ENCODE assay signal across 8 cellular contexts in the genomic region with DNA sequence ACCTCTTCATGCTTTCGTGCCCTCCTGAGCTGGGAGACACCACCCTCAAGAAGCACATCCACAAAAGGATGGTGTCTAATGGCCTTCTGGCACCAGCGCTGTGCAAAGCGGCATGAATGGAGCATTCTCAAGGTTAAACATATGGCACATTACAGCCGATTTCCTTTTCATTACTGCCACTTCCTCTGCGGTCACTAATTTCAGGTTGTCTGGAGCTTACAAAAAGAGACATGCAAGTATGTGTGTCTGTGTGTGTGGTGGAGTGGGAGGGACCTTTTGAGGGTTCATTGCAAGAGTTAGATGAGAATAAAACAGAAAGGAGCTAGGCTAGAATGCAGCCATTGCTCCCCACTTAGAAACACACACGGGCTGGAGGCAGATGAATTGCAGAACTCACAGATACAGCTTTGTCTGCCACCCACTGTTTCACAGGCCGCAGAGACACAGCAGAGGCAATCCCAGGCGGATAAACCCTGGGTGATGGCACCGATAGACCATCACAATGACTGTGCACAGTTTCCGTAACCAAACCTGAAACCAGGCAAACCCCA.
DNase-seq lines count a peak whose midpoint lies in the region; ATAC-seq and TF ChIP-seq lines count a peak whose summit lies in the region.

No MANE protein-coding gene starts in this region.

- H3F3A ChIP-seq in smooth muscle cell (ENCODE audit: low read depth): no peaks in the 10 kb centered on the region

- peaks cover 16% of the 10 kb centered on the region for H3K4me1 Mint-ChIP-seq in chondrocyte (ENCODE audit: low read depth)

- H3K79me2 ChIP-seq in smooth muscle cell (ENCODE audit: low read depth): no peaks in the 10 kb centered on the region

- H3K9me3 ChIP-seq in smooth muscle cell (replicated peaks; ENCODE audit: low read depth): no peaks in the 10 kb centered on the region

- DNase-seq in Daoy (ENCODE audit: low read depth) (peak; percentile 34), HL-60 (ENCODE audit: low read depth in 1 of 2, low spot score in 1 of 2) (peak; percentile 65 to 97), T-helper 2 cell (peak in 3 of 5 experiments; percentile 7 to 91 (median 68)), chondrocyte (ENCODE audit: low spot score) (no peak), smooth muscle cell (lab: John Stamatoyannopoulos, UW; ENCODE audit: unreplicated experiment) (no peak), mucosa of gallbladder (ENCODE audit: low spot score) (no peak), AG20443 (ENCODE audit: low spot score) (no peak)

- H3K4me2 ChIP-seq in smooth muscle cell: peak overlapping the region; percentile 79

- peak overlapping the region; percentile 12 for H3K27ac Mint-ChIP-seq in chondrocyte (ENCODE audit: unreplicated experiment)

- peak overlapping the region; percentile 17 for H2AFZ ChIP-seq in smooth muscle cell (ENCODE audit: low read depth)

- H3K4me1 ChIP-seq in smooth muscle cell (ENCODE audit: low read depth): peaks cover 21% of the 10 kb centered on the region

- WGBS in smooth muscle cell (ENCODE audit: low lambda C conversion rate): 39% methylated on average over 10 of the region's 10 CpGs

- H3K9me3 Mint-ChIP-seq in chondrocyte (ENCODE audit: low read depth): peaks cover 5% of the 10 kb centered on the region

- no peaks in the 10 kb centered on the region for H3K36me3 ChIP-seq in smooth muscle cell (ENCODE audit: low read depth)

- no peaks in the 10 kb centered on the region for H3K27me3 ChIP-seq in HL-60 (ENCODE audit: insufficient read depth, poor library complexity, severe bottlenecking)
- H3K27me3 ChIP-seq in smooth muscle cell (ENCODE audit: low read depth): no peaks in the 10 kb centered on the region

- TF ChIP-seq CTCF in HL-60 (IDR thresholded peaks at IDR 0.05; ENCODE audit: insufficient read depth, low read length) (no peak), chondrocyte (IDR thresholded peaks at IDR 0.05) (no peak), smooth muscle cell (IDR thresholded peaks at IDR 0.05; ENCODE audit: borderline replicate concordance, insufficient read depth, poor library complexity, severe bottlenecking) (no peak)

- H3K4me3 ChIP-seq in HL-60 (replicated peaks; ENCODE audit: insufficient read depth, low read length) (no peak overlapping the region), smooth muscle cell (no peak overlapping the region)

- H3K36me3 Mint-ChIP-seq in chondrocyte (ENCODE audit: low read depth): peaks cover 3% of the 10 kb centered on the region

- peak overlapping the region; percentile 44 for H3K9ac ChIP-seq in smooth muscle cell (ENCODE audit: low read depth)

- peaks cover 7% of the 10 kb centered on the region for H3K27me3 Mint-ChIP-seq in chondrocyte (ENCODE audit: low read depth)

- H3K4me3 Mint-ChIP-seq in chondrocyte (ENCODE audit: unreplicated experiment): no peak overlapping the region

- peak; percentile 74 for ATAC-seq in GM19455 (IDR thresholded peaks at IDR 0.05; ENCODE audit: unreplicated experiment)

- H3K27ac ChIP-seq in HL-60 (replicated peaks): peak overlapping the region; percentile 34
- peak overlapping the region; percentile 78 for H3K27ac ChIP-seq in smooth muscle cell (ENCODE audit: low read depth)

- H4K20me1 ChIP-seq in smooth muscle cell (ENCODE audit: low read depth): no peaks in the 10 kb centered on the region

Comparison
In these comparisons a context has a peak if more than half of its experiments do, and no peak if none do; other contexts are left out.
1. DNase-seq: peak in Daoy (single experiment), HL-60 (2 of 2) and T-helper 2 cell (3 of 5); none in chondrocyte (single experiment), smooth muscle cell (single experiment), mucosa of gallbladder (single experiment) and AG20443 (single experiment).